Comparison of ENCODE assay signal across 18 cellular contexts in the genomic region with DNA sequence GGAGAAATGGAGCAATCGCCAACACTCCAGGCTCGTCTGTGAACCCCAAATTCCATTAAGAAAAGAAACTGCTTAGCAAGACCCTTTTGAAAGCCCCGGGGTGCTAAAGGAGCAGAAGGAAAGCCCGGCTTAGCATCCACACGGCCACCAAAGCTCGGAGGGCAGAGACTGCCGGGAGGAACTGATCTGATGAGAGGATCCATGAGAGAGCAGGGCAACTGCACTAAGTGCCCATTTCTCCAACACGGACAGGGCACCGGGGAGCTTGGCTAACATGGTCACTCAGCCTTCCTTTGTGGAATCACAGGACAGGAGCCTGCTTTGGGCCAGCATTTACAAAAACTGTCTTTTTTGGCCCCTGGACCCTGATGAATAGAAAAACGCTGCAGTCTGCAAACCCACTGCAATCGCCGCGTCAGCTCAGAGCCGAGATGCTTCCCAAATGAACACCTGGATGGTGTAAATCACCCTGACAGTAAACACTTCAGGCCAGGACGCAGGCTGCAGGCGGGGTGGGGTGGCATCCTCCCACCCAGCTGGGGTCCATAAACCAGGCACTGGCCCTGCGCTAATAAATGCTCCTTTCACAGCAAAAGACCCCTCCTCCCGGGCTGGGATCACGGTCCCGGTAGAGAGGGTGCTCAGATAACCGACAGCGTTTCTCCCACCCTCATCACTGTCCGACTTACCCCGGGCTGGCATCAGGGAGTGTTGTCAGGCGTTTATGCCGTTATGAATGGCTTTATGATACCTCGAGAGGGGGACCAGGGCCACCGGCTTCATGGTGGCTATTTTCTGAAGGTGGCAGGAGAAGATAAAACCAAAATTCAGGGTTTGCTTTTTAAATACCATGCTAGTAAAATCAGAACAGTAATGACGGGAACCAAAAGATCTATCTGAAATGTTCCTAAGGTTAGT.
DNase-seq lines count a peak whose midpoint lies in the region; TF ChIP-seq lines count a peak whose summit lies in the region.
"Had no signal": no experiment of that assay in that cellular context is flagged by ENCODE, and none has a peak within 500 bp of the region (broad histone marks: within the 10 kb centered on the region; RNA-seq: fewer than 3 reads in every experiment).

No MANE protein-coding gene starts in this region.

- H3K9me3 Mint-ChIP-seq in neural progenitor cell: no peaks in the 10 kb centered on the region
- H3K9me3 Mint-ChIP-seq: dendritic cell treated with granulocyte-macrophage colony-stimulating factor and Interleukin-4, amounts not matched to agents 40 ng/mL and 50 ng/mL, for 4 days; stimulated activated naive CD8-positive, alpha-beta T cell treated with anti-CD3 and anti-CD28 coated beads, Interleukin-15, Interleukin-2, amounts not matched to agents 100 ng/mL and 50 ng/mL, for 24 hours; T-cell had no signal

- peaks cover 41% of the 10 kb centered on the region for H3K4me1 Mint-ChIP-seq in neural progenitor cell
- H3K4me1 Mint-ChIP-seq: T-cell had no signal

- H2AFZ ChIP-seq in neural progenitor cell (replicated peaks): no peak overlapping the region

- no peaks in the 10 kb centered on the region for H3F3A ChIP-seq in neural progenitor cell (ENCODE audit: low read depth)

- H3K27ac ChIP-seq in neural progenitor cell: no peak overlapping the region
- H3K27ac ChIP-seq in urinary bladder (ENCODE audit: low read depth): peak overlapping the region; percentile 92
- H3K27ac ChIP-seq: BLaER1, gastrocnemius medialis, vagina had no signal

- no peaks in the 10 kb centered on the region for H3K36me3 ChIP-seq in neural progenitor cell
- H3K36me3 ChIP-seq in urinary bladder (ENCODE audit: insufficient read depth): no peaks in the 10 kb centered on the region
- H3K36me3 ChIP-seq: BLaER1, gastrocnemius medialis, vagina had no signal

- H3K4me3 Mint-ChIP-seq in neural progenitor cell: no peak overlapping the region
- H3K4me3 Mint-ChIP-seq: dendritic cell treated with granulocyte-macrophage colony-stimulating factor and Interleukin-4, amounts not matched to agents 40 ng/mL and 50 ng/mL, for 4 days; stimulated activated naive CD8-positive, alpha-beta T cell treated with anti-CD3 and anti-CD28 coated beads, Interleukin-15, Interleukin-2, amounts not matched to agents 100 ng/mL and 50 ng/mL, for 24 hours; T-cell had no signal

- H3K4me3 ChIP-seq in fibroblast of villous mesenchyme (ENCODE audit: low read depth, low read length) (no peak overlapping the region), neural progenitor cell (no peak overlapping the region), urinary bladder (ENCODE audit: low read depth, low read length) (peak overlapping the region; percentile 24)
- H3K4me3 ChIP-seq: BLaER1, gastrocnemius medialis, mucosa of descending colon, vagina had no signal

- no peaks in the 10 kb centered on the region for H3K9me3 ChIP-seq in neural progenitor cell (ENCODE audit: low read depth)
- H3K9me3 ChIP-seq: BLaER1, gastrocnemius medialis, mucosa of descending colon, vagina had no signal

- H3K36me3 Mint-ChIP-seq in neural progenitor cell: no peaks in the 10 kb centered on the region
- H3K36me3 Mint-ChIP-seq: T-cell had no signal

- TF ChIP-seq CTCF in fibroblast of villous mesenchyme (IDR thresholded peaks at IDR 0.05; ENCODE audit: insufficient read depth, low read depth, low read length) (no peak), neural progenitor cell (IDR thresholded peaks at IDR 0.05) (no peak), GM20000 (IDR thresholded peaks at IDR 0.05; ENCODE audit: extremely low read depth, missing control alignments) (no peak)

- H3K9ac ChIP-seq in neural progenitor cell: no peak overlapping the region
- H3K9ac ChIP-seq: BLaER1 had no signal

- H3K79me2 ChIP-seq in neural progenitor cell (ENCODE audit: low read depth): no peaks in the 10 kb centered on the region

- WGBS in urinary bladder: 13% methylated on average over 29 of the region's 29 CpGs

- no peaks in the 10 kb centered on the region for H4K20me1 ChIP-seq in neural progenitor cell (ENCODE audit: low read depth)

- DNase-seq in NCI-H82 (lab: John Stamatoyannopoulos, UW) (peak; percentile 17), NCI-H82 treated with DMSO at 0.1 percent for 48 hours (lab: John Stamatoyannopoulos, UW; ENCODE audit: unreplicated experiment) (no peak), fibroblast of villous mesenchyme (ENCODE audit: low read depth) (peak; percentile 69), neural progenitor cell (ENCODE audit: low spot score) (peak; percentile 48), middle frontal gyrus (ENCODE audit: extremely low spot score, low spot score) (no peak), GM20000 (ENCODE audit: low spot score) (no peak), A172 (ENCODE audit: low spot score) (no peak)
- DNase-seq: gastrocnemius medialis, H7, left cardiac atrium, mucosa of descending colon, NCI-H1694, T-cell had no signal

- H3K4me1 ChIP-seq in neural progenitor cell: peaks cover 31% of the 10 kb centered on the region
- H3K4me1 ChIP-seq in urinary bladder (ENCODE audit: insufficient read depth): no peaks in the 10 kb centered on the region
- H3K4me1 ChIP-seq: BLaER1, gastrocnemius medialis, vagina had no signal

- no peak overlapping the region for H3K4me2 ChIP-seq in neural progenitor cell
- H3K4me2 ChIP-seq: BLaER1 had no signal

- H3K27me3 Mint-ChIP-seq in neural progenitor cell (ENCODE audit: insufficient read depth, low read depth): peaks cover 16% of the 10 kb centered on the region

- H3K27me3 ChIP-seq in neural progenitor cell: peaks cover 6% of the 10 kb centered on the region
- H3K27me3 ChIP-seq: vagina had no signal

- no peak overlapping the region for H3K27ac Mint-ChIP-seq in neural progenitor cell
- H3K27ac Mint-ChIP-seq: dendritic cell treated with granulocyte-macrophage colony-stimulating factor and Interleukin-4, amounts not matched to agents 40 ng/mL and 50 ng/mL, for 4 days; stimulated activated naive CD8-positive, alpha-beta T cell treated with anti-CD3 and anti-CD28 coated beads, Interleukin-15, Interleukin-2, amounts not matched to agents 100 ng/mL and 50 ng/mL, for 24 hours had no signal

Comparison
In these comparisons a context has a peak if more than half of its experiments do, and no peak if none do; other contexts are left out.
1. DNase-seq: peak in NCI-H82 (single experiment), fibroblast of villous mesenchyme (single experiment) and neural progenitor cell (single experiment); none in NCI-H82 treated with DMSO at 0.1 percent for 48 hours (single experiment), middle frontal gyrus (single experiment), GM20000 (single experiment) and A172 (single experiment).